Comparison of ENCODE assay signal across 10 cellular contexts in genomic region chr1:108203582-108203981, GRCh38. TPM values are rescaled to one million over a fixed set of nuclear protein-coding genes. Genes with fewer than 3 reads are reported as not detected.
"Had no signal": no experiment of that assay in that cellular context is flagged by ENCODE, and none has a peak within 500 bp of the region (broad histone marks: within the 10 kb centered on the region; RNA-seq: fewer than 3 reads in every experiment).

No MANE protein-coding gene starts in this region.

RNA-seq across cellular contexts. Expression of gene NBPF4, which starts 40.3 kb away (rescaled TPM):
- total RNA-seq: stomach, subcutaneous adipose tissue, suprapubic skin, temporal lobe, thoracic aorta, thyroid gland, upper lobe of left lung, upper lobe of right lung, urinary bladder, vagina had no signal
- polyA plus RNA-seq: stomach, urinary bladder had no signal
